In genomic region chr17:82266142-82266541, GRCh38 we compare ENCODE assay signal across 17 cellular contexts. TPM values are rescaled to one million over a fixed set of nuclear protein-coding genes. Genes with fewer than 3 reads are reported as not detected.
DNase-seq lines count a peak whose midpoint lies in the region; ATAC-seq and TF ChIP-seq lines count a peak whose summit lies in the region.
"Had no signal": no experiment of that assay in that cellular context is flagged by ENCODE, and none has a peak within 500 bp of the region (broad histone marks: within the 10 kb centered on the region; RNA-seq: fewer than 3 reads in every experiment).

No MANE protein-coding gene starts in this region.

- no peaks in the 10 kb centered on the region for H3K9me3 ChIP-seq in body of pancreas
- no peaks in the 10 kb centered on the region for H3K9me3 ChIP-seq in naive thymus-derived CD4-positive, alpha-beta T cell (ENCODE audit: control insufficient read depth in 2 of 3, low read length in 3 of 3)
- no peaks in the 10 kb centered on the region for H3K9me3 ChIP-seq in thyroid gland
- H3K9me3 ChIP-seq in WERI-Rb-1 (ENCODE audit: severe bottlenecking), result peaks cover 3% of the 10 kb centered on the region

- no peaks in the 10 kb centered on the region for H3K9me3 Mint-ChIP-seq in activated T-cell treated with anti-CD3 and anti-CD28 coated beads, Interleukin-2, amount 50 U/mL, for 24 hours
- no peaks in the 10 kb centered on the region for H3K9me3 Mint-ChIP-seq in naive thymus-derived CD4-positive, alpha-beta T cell

- H3K27me3 ChIP-seq in body of pancreas (no peaks in the 10 kb centered on the region), thyroid gland (no peaks in the 10 kb centered on the region), WERI-Rb-1 (ENCODE audit: insufficient read depth, low read depth, severe bottlenecking) (no peaks in the 10 kb centered on the region)
- no peaks in the 10 kb centered on the region for H3K27me3 ChIP-seq in naive thymus-derived CD4-positive, alpha-beta T cell (ENCODE audit: control insufficient read depth in 2 of 2, insufficient read depth in 2 of 2, low read length in 2 of 2)

- H3K4me1 Mint-ChIP-seq in activated T-cell treated with anti-CD3 and anti-CD28 coated beads, Interleukin-2, amount 50 U/mL, for 24 hours (ENCODE audit: low read depth), result peaks cover 70% of the 10 kb centered on the region
- peaks cover 38 to 68% (median 62%) of the 10 kb centered on the region in 7 donors for H3K4me1 Mint-ChIP-seq in naive thymus-derived CD4-positive, alpha-beta T cell

- H3K4me1 ChIP-seq in body of pancreas (peaks cover 61% of the 10 kb centered on the region), thyroid gland (peaks cover 38 to 64% of the 10 kb centered on the region in 2 donors)
- peaks cover 33 to 38% of the 10 kb centered on the region in 2 donors for H3K4me1 ChIP-seq in naive thymus-derived CD4-positive, alpha-beta T cell (ENCODE audit: control insufficient read depth in 2 of 2, insufficient read depth in 2 of 2, low read length in 2 of 2)

- H3K36me3 ChIP-seq in body of pancreas (replicated peaks in 1 of 2; ENCODE audit: insufficient read depth in 1 of 2, low read depth in 2 of 2) (peaks cover 14 to 18% of the 10 kb centered on the region in 2 donors), thyroid gland (peaks cover 43 to 52% of the 10 kb centered on the region in 2 donors), WERI-Rb-1 (peaks cover 97% of the 10 kb centered on the region)
- H3K36me3 ChIP-seq in naive thymus-derived CD4-positive, alpha-beta T cell (ENCODE audit: control insufficient read depth in 2 of 3, insufficient read depth in 3 of 3, low read length in 3 of 3), result peaks cover 11 to 77% (median 21%) of the 10 kb centered on the region in 3 experiments

- TF ChIP-seq POLR2A in body of pancreas (IDR thresholded peaks at IDR 0.05), result no peak
- TF ChIP-seq POLR2A in thyroid gland (IDR thresholded peaks at IDR 0.05), result no peak

- intact Hi-C loops in body of pancreas (cut with DNase I) (no loop called here), thyroid gland (cut with DNase I) (no loop called here)
- intact Hi-C loops in naive thymus-derived CD4-positive, alpha-beta T cell (cut with micrococcal nuclease), result no loop called here

- no peaks in the 10 kb centered on the region for H3K27me3 Mint-ChIP-seq in activated T-cell treated with anti-CD3 and anti-CD28 coated beads, Interleukin-2, amount 50 U/mL, for 24 hours
- H3K27me3 Mint-ChIP-seq in naive thymus-derived CD4-positive, alpha-beta T cell, result no peaks in the 10 kb centered on the region

- no peak overlapping the region for H3K4me3 Mint-ChIP-seq in activated T-cell treated with anti-CD3 and anti-CD28 coated beads, Interleukin-2, amount 50 U/mL, for 24 hours
- no peak overlapping the region for H3K4me3 Mint-ChIP-seq in naive thymus-derived CD4-positive, alpha-beta T cell

- POLR2A ChIA-PET in naive thymus-derived CD4-positive, alpha-beta T cell (lab: Charles Lee), result interaction anchor here (2.2 kb wide), 1 partner anchor 31 kb away, joined by 7 read pairs; no protein-coding TSS in a partner anchor

- no peak for TF ChIP-seq CTCF in body of pancreas (IDR thresholded peaks at IDR 0.05)
- TF ChIP-seq CTCF in thyroid gland (IDR thresholded peaks at IDR 0.05), result no peak
- TF ChIP-seq CTCF in WERI-Rb-1 (IDR thresholded peaks at IDR 0.05; ENCODE audit: low read depth, low read length), result no peak

- H3K27ac ChIP-seq in body of pancreas (peak overlapping the region in 3 of 4 donors; percentile 98 to 100 (median 98)), thyroid gland (peak overlapping the region in 2 of 3 donors; percentile 82 to 87), WERI-Rb-1 (no peak overlapping the region)
- no peak overlapping the region for H3K27ac ChIP-seq in naive thymus-derived CD4-positive, alpha-beta T cell (ENCODE audit: low read depth, low read length)

- peak overlapping the region; percentile 94 for H3K27ac Mint-ChIP-seq in activated T-cell treated with anti-CD3 and anti-CD28 coated beads, Interleukin-2, amount 50 U/mL, for 24 hours
- H3K27ac Mint-ChIP-seq in naive thymus-derived CD4-positive, alpha-beta T cell, result peak overlapping the region in 6 of 9 donors; percentile 21 to 90 (median 58)

- CTCF ChIA-PET in naive thymus-derived CD4-positive, alpha-beta T cell (lab: Charles Lee), result interaction anchor here (0.5 to 0.6 kb wide), 2 partner anchors 64 to 350 kb away, joined by 3 to 4 read pairs; no protein-coding TSS in a partner anchor

- 86 to 89% methylated on average over 10 of the region's 10 CpGs for WGBS in body of pancreas, 2 donors
- WGBS in thyroid gland, 2 donors, result 95 to 96% methylated on average over 10 of the region's 10 CpGs

- no peak overlapping the region for H3K4me3 ChIP-seq in body of pancreas
- H3K4me3 ChIP-seq in naive thymus-derived CD4-positive, alpha-beta T cell (ENCODE audit: low read length), result no peak overlapping the region
- H3K4me3 ChIP-seq in thyroid gland (replicated peaks in 1 of 3), result no peak overlapping the region
- no peak overlapping the region for H3K4me3 ChIP-seq in WERI-Rb-1 (ENCODE audit: low read depth, low read length)

- ATAC-seq in body of pancreas, result no peak
- no peak for ATAC-seq in naive thymus-derived CD4-positive, alpha-beta T cell
- ATAC-seq: HCT116 had no signal

- peaks cover 99% of the 10 kb centered on the region for H3K36me3 Mint-ChIP-seq in activated T-cell treated with anti-CD3 and anti-CD28 coated beads, Interleukin-2, amount 50 U/mL, for 24 hours (ENCODE audit: low read depth)
- peaks cover 0 to 50% (median 16%) of the 10 kb centered on the region in 5 donors for H3K36me3 Mint-ChIP-seq in naive thymus-derived CD4-positive, alpha-beta T cell

- no peak for DNase-seq in activated T-cell treated with anti-CD3 and anti-CD28 coated beads, Interleukin-2, amount 50 U/mL, for 24 hours
- DNase-seq in activated T-cell treated with anti-CD3 and anti-CD28 coated beads, Interleukin-2, amount 50 U/mL, for 1 hour, result no peak
- no peak for DNase-seq in body of pancreas
- DNase-seq in naive thymus-derived CD4-positive, alpha-beta T cell, result no peak
- no peak for DNase-seq in thyroid gland
- DNase-seq in T-helper 9 cell, result no peak
- no peak for DNase-seq in Ammon's horn (ENCODE audit: low spot score)
- no peak for DNase-seq in WERI-Rb-1
- DNase-seq: ACHN; activated effector memory CD4-positive, alpha-beta T cell treated with anti-CD3 and anti-CD28 coated beads, Interleukin-2, amount 50 U/mL, for 16 hours; DMS79; kidney glomerular epithelial cell; NCI-H1694; NCI-H774; stimulated activated CD4-positive, alpha-beta T cell treated with anti-CD3 and anti-CD28 coated beads, Interleukin-2, amount 100 ng/mL, for 48 hours; substantia nigra had no signal

RNA-seq across cellular contexts. Expression of gene CSNK1D, which starts 7.4 kb away (rescaled TPM):
- total RNA-seq in body of pancreas (100 to 1,000 TPM in 1 of 2 donors, 10 to 100 TPM in 1; 37.6 to 116 TPM), thyroid gland (10 to 100 TPM; 47.3 to 91.2 (median 88.7) TPM)
- 100 to 1,000 TPM; 144 to 249 (median 176) TPM for total RNA-seq in naive thymus-derived CD4-positive, alpha-beta T cell
- polyA plus RNA-seq in naive thymus-derived CD4-positive, alpha-beta T cell, result 10 to 100 TPM; 46.1 to 81.3 TPM

RNA-seq across cellular contexts. Expression of gene SLC16A3, which starts 37.3 kb away (rescaled TPM):
- total RNA-seq in body of pancreas (1 to 10 TPM; 2.0 to 5.4 TPM), thyroid gland (10 to 100 TPM; 42.1 to 75.5 (median 44.2) TPM)
- total RNA-seq in naive thymus-derived CD4-positive, alpha-beta T cell, result 100 to 1,000 TPM in 2 of 5 experiments, 10 to 100 TPM in 3; 14.6 to 264 (median 67.0) TPM
- 1 to 10 TPM; 1.4 to 1.9 TPM for polyA plus RNA-seq in naive thymus-derived CD4-positive, alpha-beta T cell

RNA-seq across cellular contexts. Expression of gene CD7, which starts 51.3 kb away (rescaled TPM):
- not detected for total RNA-seq in body of pancreas
- total RNA-seq in naive thymus-derived CD4-positive, alpha-beta T cell, result 100 to 1,000 TPM in 3 of 5 experiments, 10 to 100 TPM in 2; 61.9 to 390 (median 165) TPM
- polyA plus RNA-seq in naive thymus-derived CD4-positive, alpha-beta T cell, result 100 to 1,000 TPM; 169 to 183 TPM
- total RNA-seq in thyroid gland, result 1 to 10 TPM in 2 of 4 donors, under 1 TPM in 1, not detected in 1; 0.45 to 3.0 (median 2.5) TPM

RNA-seq across cellular contexts. Expression of gene CCDC57, which starts 53.5 kb away (rescaled TPM):
- 10 to 100 TPM; 24.1 to 60.3 TPM for total RNA-seq in body of pancreas
- 100 to 1,000 TPM in 2 of 5 experiments, 10 to 100 TPM in 3; 75.7 to 127 (median 95.0) TPM for total RNA-seq in naive thymus-derived CD4-positive, alpha-beta T cell
- polyA plus RNA-seq in naive thymus-derived CD4-positive, alpha-beta T cell, result 10 to 100 TPM; 32.1 to 36.8 TPM
- 10 to 100 TPM; 27.1 to 79.9 (median 50.9) TPM for total RNA-seq in thyroid gland

Comparison
In these comparisons a context has a peak if more than half of its experiments do, and no peak if none do; other contexts are left out.
1. H3K27ac ChIP-seq: peak in body of pancreas (3 of 4) and thyroid gland (2 of 3); none in naive thymus-derived CD4-positive, alpha-beta T cell (single experiment) and WERI-Rb-1 (single experiment).
2. RNA of gene CD7, which starts 51.3 kb away (total RNA-seq): 61.9 to 390 TPM in naive thymus-derived CD4-positive, alpha-beta T cell; 0.45 to 3.0 TPM in thyroid gland and not detected in body of pancreas; every median in the first group is over 10 times any median in the second.